Comparison of ENCODE assay signal across 8 cellular contexts in genomic region chr7:135253851-135254815, GRCh38. TPM values are rescaled to one million over a fixed set of nuclear protein-coding genes. Genes with fewer than 3 reads are reported as not detected.
DNase-seq lines count a peak whose midpoint lies in the region; ATAC-seq and TF ChIP-seq lines count a peak whose summit lies in the region.

No MANE protein-coding gene starts in this region.

- H3K4me1 ChIP-seq in DND-41 (ENCODE audit: insufficient read depth, low read length): peaks cover 8% of the 10 kb centered on the region; the same call in 1 of the 2 replicates
- H3K4me1 ChIP-seq in lung (ENCODE audit: control insufficient read depth in 2 of 2, insufficient read depth in 2 of 2, low read length in 2 of 2): peaks cover 0 to 9% of the 10 kb centered on the region in 2 donors
- H3K4me1 ChIP-seq in urinary bladder (ENCODE audit: insufficient read depth): no peaks in the 10 kb centered on the region
- H3K4me1 ChIP-seq in CD8-positive, alpha-beta T cell (ENCODE audit: insufficient read depth, low read length): no peaks in the 10 kb centered on the region

- no peak overlapping the region for H3K4me3 Mint-ChIP-seq in CD4-positive, alpha-beta T cell
- no peak overlapping the region for H3K4me3 Mint-ChIP-seq in CD8-positive, alpha-beta T cell

- no peaks in the 10 kb centered on the region for H3K79me2 ChIP-seq in DND-41 (ENCODE audit: insufficient read depth, low read length)

- WGBS in lung, 2 donors: 33 to 34% methylated on average over 9 of the region's 9 CpGs
- WGBS in urinary bladder: 37% methylated on average over 9 of the region's 9 CpGs

- H3K4me2 ChIP-seq in DND-41 (ENCODE audit: insufficient read depth, low read length): 0 out of 2 replicates have a peak overlapping the region, but pooled peaks have one; percentile 31

- no peaks in the 10 kb centered on the region for H3K4me1 Mint-ChIP-seq in CD4-positive, alpha-beta T cell (ENCODE audit: low read depth)
- H3K4me1 Mint-ChIP-seq in CD8-positive, alpha-beta T cell (ENCODE audit: low read depth): no peaks in the 10 kb centered on the region

- H3K9me3 Mint-ChIP-seq in CD4-positive, alpha-beta T cell: no peaks in the 10 kb centered on the region
- H3K9me3 Mint-ChIP-seq in CD8-positive, alpha-beta T cell: no peaks in the 10 kb centered on the region

- no peaks in the 10 kb centered on the region for H3K36me3 Mint-ChIP-seq in CD4-positive, alpha-beta T cell (ENCODE audit: low read depth)
- H3K36me3 Mint-ChIP-seq in CD8-positive, alpha-beta T cell: no peaks in the 10 kb centered on the region

- H3K27ac ChIP-seq in DND-41 (ENCODE audit: low read length) (no peak overlapping the region), coronary artery (peak overlapping the region; percentile 88 to 89), lung (ENCODE audit: low read depth in 1 of 2, low read length in 1 of 2) (peak overlapping the region; percentile 62 to 65), urinary bladder (ENCODE audit: low read depth) (peak overlapping the region; percentile 69)
- no peak overlapping the region for H3K27ac ChIP-seq in CD4-positive, alpha-beta T cell (ENCODE audit: low read depth, low read length)
- no peak overlapping the region for H3K27ac ChIP-seq in CD8-positive, alpha-beta T cell (ENCODE audit: low read depth, low read length)

- CTCF ChIA-PET in CD4-positive, alpha-beta T cell (lab: Charles Lee): no interaction called here
- CTCF ChIA-PET in CD8-positive, alpha-beta T cell (lab: Charles Lee): interaction anchor here (1.1 kb wide), 1 partner anchor 20 kb away, joined by 4 read pairs; no protein-coding TSS in a partner anchor

- no peak overlapping the region for H3K9ac ChIP-seq in DND-41 (ENCODE audit: low read depth, low read length)

- peak overlapping the region; percentile 67 for H2AFZ ChIP-seq in DND-41 (ENCODE audit: low read depth, low read length)

- intact Hi-C loops in CD4-positive, alpha-beta T cell (cut with DNase I, micrococcal nuclease): no loop called here
- intact Hi-C loops in CD8-positive, alpha-beta T cell (cut with DNase I, micrococcal nuclease): no loop called here

- H3K36me3 ChIP-seq in DND-41 (ENCODE audit: insufficient read depth, low read length) (no peaks in the 10 kb centered on the region), lung (ENCODE audit: control insufficient read depth in 2 of 2, insufficient read depth in 2 of 2, low read length in 2 of 2) (no peaks in the 10 kb centered on the region), urinary bladder (ENCODE audit: insufficient read depth) (no peaks in the 10 kb centered on the region)
- H3K36me3 ChIP-seq in CD8-positive, alpha-beta T cell (ENCODE audit: insufficient read depth, low read length): no peaks in the 10 kb centered on the region

- H3K27ac Mint-ChIP-seq in CD4-positive, alpha-beta T cell: no peak overlapping the region
- H3K27ac Mint-ChIP-seq in CD8-positive, alpha-beta T cell: no peak overlapping the region

- H3K4me3 ChIP-seq in DND-41 (ENCODE audit: low read depth in 1 of 2, low read length in 2 of 2) (no peak overlapping the region), coronary artery (peak overlapping the region; percentile 34), lung (no peak overlapping the region), urinary bladder (ENCODE audit: low read depth, low read length) (no peak overlapping the region)
- no peak overlapping the region for H3K4me3 ChIP-seq in CD8-positive, alpha-beta T cell (ENCODE audit: low read depth, low read length)

- ATAC-seq in DND-41 (ENCODE audit: insufficient read depth, low read depth) (peak; percentile 77), lung (ENCODE audit: insufficient read depth, low FRiP score) (peak; percentile 85), GM18858 (IDR thresholded peaks at IDR 0.05; ENCODE audit: unreplicated experiment) (no peak)
- no peak for ATAC-seq in CD4-positive, alpha-beta T cell (ENCODE audit: poor library complexity)
- no peak for ATAC-seq in CD8-positive, alpha-beta T cell

- DNase-seq in DND-41: peak; percentile 9
- DNase-seq in NCI-H345 (lab: John Stamatoyannopoulos, UW): peak; percentile 50
- DNase-seq in coronary artery (ENCODE audit: low spot score): peak; percentile 88
- DNase-seq in lung (ENCODE audit: low spot score): peak; percentile 73
- DNase-seq in CD4-positive, alpha-beta T cell: no peak
- no peak for DNase-seq in CD8-positive, alpha-beta T cell

- TF ChIP-seq CTCF in DND-41 (IDR thresholded peaks at IDR 0.05; ENCODE audit: borderline replicate concordance, extremely low read depth, low read length, poor library complexity, severe bottlenecking) (no peak), coronary artery (IDR thresholded peaks at IDR 0.05) (no peak), lung (IDR thresholded peaks at IDR 0.05; ENCODE audit: control extremely low read depth, extremely low read depth) (no peak)
- TF ChIP-seq CTCF in CD4-positive, alpha-beta T cell (IDR thresholded peaks at IDR 0.05): no peak
- TF ChIP-seq CTCF in CD8-positive, alpha-beta T cell (IDR thresholded peaks at IDR 0.05): no peak

- H3K27me3 Mint-ChIP-seq in CD4-positive, alpha-beta T cell: peaks cover 3% of the 10 kb centered on the region
- H3K27me3 Mint-ChIP-seq in CD8-positive, alpha-beta T cell (ENCODE audit: low read depth): no peaks in the 10 kb centered on the region

- H4K20me1 ChIP-seq in DND-41 (ENCODE audit: insufficient read depth, low read length): no peaks in the 10 kb centered on the region

- H3K27me3 ChIP-seq in DND-41 (ENCODE audit: insufficient read depth, low read length, poor library complexity) (no peaks in the 10 kb centered on the region), lung (ENCODE audit: control insufficient read depth, insufficient read depth) (no peaks in the 10 kb centered on the region)
- H3K27me3 ChIP-seq in CD4-positive, alpha-beta T cell (ENCODE audit: control insufficient read depth, insufficient read depth, low read length): no peaks in the 10 kb centered on the region
- H3K27me3 ChIP-seq in CD8-positive, alpha-beta T cell (ENCODE audit: insufficient read depth, low read length): no peaks in the 10 kb centered on the region

- POLR2A ChIA-PET in CD4-positive, alpha-beta T cell (lab: Charles Lee): no interaction called here
- POLR2A ChIA-PET in CD8-positive, alpha-beta T cell (lab: Charles Lee): no interaction called here

- H3K9me3 ChIP-seq in DND-41 (ENCODE audit: insufficient read depth, low read length, severe bottlenecking): no peaks in the 10 kb centered on the region
- no peaks in the 10 kb centered on the region for H3K9me3 ChIP-seq in lung (ENCODE audit: control insufficient read depth in 2 of 2, insufficient read depth in 1 of 2, low read length in 1 of 2)
- no peaks in the 10 kb centered on the region for H3K9me3 ChIP-seq in CD4-positive, alpha-beta T cell (ENCODE audit: control insufficient read depth, low read length)
- no peaks in the 10 kb centered on the region for H3K9me3 ChIP-seq in CD8-positive, alpha-beta T cell (ENCODE audit: low read length)

RNA-seq across cellular contexts. Expression of gene STRA8, which starts 20.5 kb away (rescaled TPM):
- total RNA-seq in lung (not detected), urinary bladder (not detected)
- polyA plus RNA-seq in lung (not detected), urinary bladder (not detected)
- total RNA-seq in CD4-positive, alpha-beta T cell: not detected
- total RNA-seq in CD8-positive, alpha-beta T cell: not detected

RNA-seq across cellular contexts. Expression of gene WDR91, which starts 42.8 kb away (rescaled TPM):
- total RNA-seq in lung (10 to 100 TPM; 28.0 to 47.8 TPM), urinary bladder (11.4 TPM)
- polyA plus RNA-seq in lung (10 to 100 TPM; 11.3 to 15.1 TPM), urinary bladder (14.1 TPM)
- 10 to 100 TPM; 39.9 to 41.7 TPM for total RNA-seq in CD4-positive, alpha-beta T cell
- 10 to 100 TPM; 43.3 to 46.6 TPM for total RNA-seq in CD8-positive, alpha-beta T cell

Comparison
In these comparisons a context has a peak if more than half of its experiments do, and no peak if none do; other contexts are left out.
1. ATAC-seq: peak in DND-41 (single experiment) and lung (single experiment); none in CD4-positive, alpha-beta T cell (single experiment), CD8-positive, alpha-beta T cell (single experiment) and GM18858 (single experiment).
2. DNase-seq: peak in DND-41 (single experiment), NCI-H345 (single experiment), coronary artery (single experiment) and lung (single experiment); none in CD4-positive, alpha-beta T cell (0 of 10) and CD8-positive, alpha-beta T cell (0 of 7).
3. H3K27ac ChIP-seq: peak in coronary artery (2 of 2), lung (2 of 2) and urinary bladder (single experiment); none in DND-41 (single experiment), CD4-positive, alpha-beta T cell (single experiment) and CD8-positive, alpha-beta T cell (single experiment).